17 cellular contexts compared by ENCODE assay signal in genomic region chr2:95388878-95389255, GRCh38. TPM values are rescaled to one million over a fixed set of nuclear protein-coding genes. Genes with fewer than 3 reads are reported as not detected.
DNase-seq lines count a peak whose midpoint lies in the region; ATAC-seq and TF ChIP-seq lines count a peak whose summit lies in the region.
"Had no signal": no experiment of that assay in that cellular context is flagged by ENCODE, and none has a peak within 500 bp of the region (broad histone marks: within the 10 kb centered on the region; RNA-seq: fewer than 3 reads in every experiment).

No MANE protein-coding gene starts in this region.

- no peak for DNase-seq in HCT116 (ENCODE audit: low read depth, low spot score)
- peak; percentile 15 for DNase-seq in RPMI7951 (ENCODE audit: low read depth)
- no peak for DNase-seq in kidney glomerular epithelial cell (lab: John Stamatoyannopoulos, UW)
- no peak for DNase-seq in NCI-H1436 (lab: John Stamatoyannopoulos, UW)
- DNase-seq in DMS79 (lab: John Stamatoyannopoulos, UW), result no peak
- DNase-seq: amniotic stem cell had no signal

- POLR2A ChIA-PET in HCT116 (lab: Charles Lee), result interaction anchor here (1.0 kb wide), 1 partner anchor 14 kb away, joined by 4 read pairs; the partner anchor contains the start of gene FAHD2A

- intact Hi-C loops in HCT116 (cut with micrococcal nuclease), result loop anchor here (1.0 kb wide), 1 partner anchor 340 kb away; no protein-coding TSS in a partner anchor

- H2AFZ ChIP-seq in HCT116 (ENCODE audit: low read depth, low read length, poor library complexity, severe bottlenecking), result peak overlapping the region; percentile 29

- H4K20me1 ChIP-seq in HCT116 (ENCODE audit: insufficient read depth), result no peaks in the 10 kb centered on the region
- H4K20me1 ChIP-seq: BLaER1 had no signal

- no peak overlapping the region for H3K9ac ChIP-seq in HCT116 (ENCODE audit: low read length)
- H3K9ac ChIP-seq in iPS-20b (ENCODE audit: low read depth, low read length), result peak overlapping the region; percentile 34; the same call in 1 of the 2 replicates
- H3K9ac ChIP-seq: BLaER1 had no signal

- H3K9me3 ChIP-seq in HCT116 (ENCODE audit: control insufficient read depth in 1 of 2, insufficient read depth in 1 of 2, low read depth in 1 of 2, low read length in 2 of 2) (no peaks in the 10 kb centered on the region), iPS-20b (ENCODE audit: insufficient read depth, low read depth, low read length) (no peaks in the 10 kb centered on the region)
- H3K9me3 ChIP-seq: BLaER1, heart left ventricle, right atrium auricular region, vagina had no signal

- RAD21 ChIA-PET in HCT116 (lab: Charles Lee; ENCODE audit: low non-redundant PET in 1 of 2, low total read pairs in 2 of 2, uncharacterized antibody in 2 of 2, unreplicated experiment in 2 of 2), result interaction anchor here in 1 of 2 experiments (1.0 kb wide), 1 partner anchor 340 kb away, joined by 3 read pairs; no protein-coding TSS in a partner anchor

- no TSS peak for BruUV-seq in HCT116 (replicated peaks; lab: Mats Ljungman, UMichigan)

- no peaks in the 10 kb centered on the region for H3K27me3 ChIP-seq in HCT116 (ENCODE audit: insufficient read depth, low read length)
- H3K27me3 ChIP-seq in iPS-20b (ENCODE audit: insufficient read depth, low read length), result peaks cover 24% of the 10 kb centered on the region
- H3K27me3 ChIP-seq: BLaER1, right atrium auricular region, vagina had no signal

- H3K4me2 ChIP-seq in HCT116 (ENCODE audit: low read length), result peak overlapping the region; percentile 33
- H3K4me2 ChIP-seq: BLaER1 had no signal

- no peak for TF ChIP-seq POLR2A in HCT116 (IDR thresholded peaks at IDR 0.05; ENCODE audit: borderline replicate concordance, extremely low read depth, insufficient read depth, insufficient read length)

- TF ChIP-seq RAD21 in HCT116 (IDR thresholded peaks at IDR 0.05; ENCODE audit: low read depth), result no peak

- ATAC-seq in GM18511 (IDR thresholded peaks at IDR 0.05; ENCODE audit: unreplicated experiment) (peak; percentile 26), HCT116 (peak; percentile 60), GM19351 (IDR thresholded peaks at IDR 0.05; ENCODE audit: unreplicated experiment) (no peak)
- ATAC-seq: naive thymus-derived CD8-positive, alpha-beta T cell; stimulated activated memory B cell treated with anti-CD40 and anti-IgM and Interleukin-4, amounts not matched to agents 10 μg/mL and 1 μg/mL and 100 μg/mL, for 72 hours had no signal

- H3K4me1 ChIP-seq in HCT116 (ENCODE audit: control insufficient read depth in 1 of 2, insufficient read depth in 2 of 2, low read length in 2 of 2) (peaks cover 0 to 3% of the 10 kb centered on the region in 2 experiments; a peak in 1 of 4 replicates), iPS-20b (ENCODE audit: insufficient read depth, low read length) (no peaks in the 10 kb centered on the region)
- H3K4me1 ChIP-seq: BLaER1 had no signal

- no peak for TF ChIP-seq CTCF in HCT116 (IDR thresholded peaks at IDR 0.05 in 2 of 3, conservative IDR thresholded peaks at IDR 0.05 in 1 of 3; ENCODE audit: borderline replicate concordance in 1 of 3, insufficient read depth in 1 of 3, low read depth in 2 of 3, low read length in 2 of 3)

- CTCF ChIA-PET in HCT116 (lab: Charles Lee), result interaction anchor here (0.8 to 2.5 kb wide), 13 partner anchors 10 to 491 kb away, joined by 3 to 29 read pairs (median 5); partner anchors contain the start of gene FAHD2A

- H3K36me3 ChIP-seq in HCT116 (ENCODE audit: control insufficient read depth in 1 of 2, insufficient read depth in 2 of 2, low read length in 2 of 2) (no peaks in the 10 kb centered on the region), iPS-20b (ENCODE audit: insufficient read depth, low read depth, low read length) (no peaks in the 10 kb centered on the region)
- H3K36me3 ChIP-seq: BLaER1, heart left ventricle, right atrium auricular region, vagina had no signal

- no peaks in the 10 kb centered on the region for H3K9me2 ChIP-seq in HCT116 (ENCODE audit: insufficient read depth)

- no peak overlapping the region for H3K27ac ChIP-seq in HCT116 (ENCODE audit: low read depth, low read length)
- no peak overlapping the region for H3K27ac ChIP-seq in iPS-20b (ENCODE audit: low read length)
- H3K27ac ChIP-seq: BLaER1, epithelial cell of prostate, heart left ventricle, HL-60, right atrium auricular region, vagina had no signal

- H3K4me3 ChIP-seq in HCT116 (replicated peaks in 1 of 2; ENCODE audit: low read depth in 1 of 2, low read length in 2 of 2) (no peak overlapping the region), iPS-20b (ENCODE audit: low read length) (peak overlapping the region; percentile 33; the same call in 1 of the 2 replicates)
- H3K4me3 ChIP-seq: BLaER1, vagina had no signal

- H3K79me2 ChIP-seq in HCT116 (ENCODE audit: insufficient read depth, low read length), result no peaks in the 10 kb centered on the region

TF ChIP-seq in HCT116, 20 proteins besides CTCF, POLR2A, EP300 and RAD21:
- TF ChIP-seq, protein P1, sequence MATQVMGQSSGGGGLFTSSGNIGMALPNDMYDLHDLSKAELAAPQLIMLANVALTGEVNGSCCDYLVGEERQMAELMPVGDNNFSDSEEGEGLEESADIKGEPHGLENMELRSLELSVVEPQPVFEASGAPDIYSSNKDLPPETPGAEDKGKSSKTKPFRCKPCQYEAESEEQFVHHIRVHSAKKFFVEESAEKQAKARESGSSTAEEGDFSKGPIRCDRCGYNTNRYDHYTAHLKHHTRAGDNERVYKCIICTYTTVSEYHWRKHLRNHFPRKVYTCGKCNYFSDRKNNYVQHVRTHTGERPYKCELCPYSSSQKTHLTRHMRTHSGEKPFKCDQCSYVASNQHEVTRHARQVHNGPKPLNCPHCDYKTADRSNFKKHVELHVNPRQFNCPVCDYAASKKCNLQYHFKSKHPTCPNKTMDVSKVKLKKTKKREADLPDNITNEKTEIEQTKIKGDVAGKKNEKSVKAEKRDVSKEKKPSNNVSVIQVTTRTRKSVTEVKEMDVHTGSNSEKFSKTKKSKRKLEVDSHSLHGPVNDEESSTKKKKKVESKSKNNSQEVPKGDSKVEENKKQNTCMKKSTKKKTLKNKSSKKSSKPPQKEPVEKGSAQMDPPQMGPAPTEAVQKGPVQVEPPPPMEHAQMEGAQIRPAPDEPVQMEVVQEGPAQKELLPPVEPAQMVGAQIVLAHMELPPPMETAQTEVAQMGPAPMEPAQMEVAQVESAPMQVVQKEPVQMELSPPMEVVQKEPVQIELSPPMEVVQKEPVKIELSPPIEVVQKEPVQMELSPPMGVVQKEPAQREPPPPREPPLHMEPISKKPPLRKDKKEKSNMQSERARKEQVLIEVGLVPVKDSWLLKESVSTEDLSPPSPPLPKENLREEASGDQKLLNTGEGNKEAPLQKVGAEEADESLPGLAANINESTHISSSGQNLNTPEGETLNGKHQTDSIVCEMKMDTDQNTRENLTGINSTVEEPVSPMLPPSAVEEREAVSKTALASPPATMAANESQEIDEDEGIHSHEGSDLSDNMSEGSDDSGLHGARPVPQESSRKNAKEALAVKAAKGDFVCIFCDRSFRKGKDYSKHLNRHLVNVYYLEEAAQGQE (IDR thresholded peaks at IDR 0.05; ENCODE audit: low read depth), result no peak
- TF ChIP-seq, protein P2, sequence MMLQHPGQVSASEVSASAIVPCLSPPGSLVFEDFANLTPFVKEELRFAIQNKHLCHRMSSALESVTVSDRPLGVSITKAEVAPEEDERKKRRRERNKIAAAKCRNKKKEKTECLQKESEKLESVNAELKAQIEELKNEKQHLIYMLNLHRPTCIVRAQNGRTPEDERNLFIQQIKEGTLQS (IDR thresholded peaks at IDR 0.05), result no peak
- TF ChIP-seq SIN3A (IDR thresholded peaks at IDR 0.05; ENCODE audit: low read depth), result no peak

RNA-seq across cellular contexts. Expression of gene FAHD2A, which starts 13.6 kb away (rescaled TPM):
- total RNA-seq in HCT116 (2021; ENCODE audit: unreplicated experiment), result 25.4 TPM
- polyA plus RNA-seq in HCT116 (2012), result 31.9 and 32.0 TPM in 2 replicates
- 26.3 and 37.3 TPM in 2 replicates for total RNA-seq in RPMI7951 (2014; rRNA removed; shearing (Covaris generic))
